Comparison of ENCODE assay signal across 17 cellular contexts in the genomic region with DNA sequence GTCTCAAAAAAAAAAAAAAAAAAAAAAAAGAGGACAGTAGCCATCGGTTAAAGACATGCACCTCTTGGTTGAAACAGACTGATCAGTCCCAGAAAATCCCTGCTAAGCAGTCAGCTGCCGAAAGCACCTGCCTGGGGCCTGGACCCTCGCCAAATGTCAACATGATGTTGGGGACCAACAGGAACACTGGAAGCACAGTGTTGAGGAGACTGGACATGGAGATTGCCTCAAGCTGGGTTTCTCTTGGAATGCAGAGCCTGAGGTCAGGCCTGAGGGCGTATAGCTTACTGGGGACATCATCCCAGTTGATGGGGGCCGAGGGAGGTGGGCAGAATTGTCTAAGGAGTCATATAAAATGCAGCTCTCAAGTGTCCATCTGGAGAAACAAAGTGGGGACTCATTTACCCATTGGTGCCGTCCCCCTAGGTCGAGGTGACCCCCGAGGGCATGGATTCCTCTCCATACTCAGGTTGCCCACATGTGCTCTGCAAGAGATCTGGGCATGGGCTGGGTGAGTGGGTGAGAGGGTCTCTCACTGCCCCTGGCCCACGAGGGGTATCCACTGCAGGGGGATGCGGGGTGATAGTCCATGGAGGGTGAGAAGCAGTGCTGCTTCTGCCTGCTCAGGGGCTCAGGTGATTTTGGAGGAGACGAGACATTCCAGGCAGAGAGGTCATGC.
DNase-seq lines count a peak whose midpoint lies in the region; ATAC-seq and TF ChIP-seq lines count a peak whose summit lies in the region.
"Had no signal": no experiment of that assay in that cellular context is flagged by ENCODE, and none has a peak within 500 bp of the region (broad histone marks: within the 10 kb centered on the region; RNA-seq: fewer than 3 reads in every experiment).

No MANE protein-coding gene starts in this region.

- H3K36me3 ChIP-seq in IMR-90 (ENCODE audit: control insufficient read depth, insufficient read depth, low read length) (no peaks in the 10 kb centered on the region), neuronal stem cell (replicated peaks in 1 of 2; ENCODE audit: control insufficient read depth in 2 of 2, insufficient read depth in 2 of 2, low read length in 2 of 2) (no peaks in the 10 kb centered on the region), spleen (no peaks in the 10 kb centered on the region), MM.1S (replicated peaks; ENCODE audit: insufficient read depth, low read length) (no peaks in the 10 kb centered on the region)
- H3K36me3 ChIP-seq: BE2C, HAP-1 had no signal

- H3K79me2 ChIP-seq in H9 (ENCODE audit: insufficient read depth, low read length) (no peaks in the 10 kb centered on the region), MM.1S (ENCODE audit: low read length) (no peaks in the 10 kb centered on the region)

- no peaks in the 10 kb centered on the region for H4K20me1 ChIP-seq in H9 (ENCODE audit: control insufficient read depth, insufficient read depth, insufficient read length)
- H4K20me1 ChIP-seq in IMR-90 (ENCODE audit: insufficient read depth, low read length), result no peaks in the 10 kb centered on the region
- no peaks in the 10 kb centered on the region for H4K20me1 ChIP-seq in MM.1S (ENCODE audit: insufficient read depth, low read length)

- no peak for TF ChIP-seq RAD21 in IMR-90 (IDR thresholded peaks at IDR 0.05; ENCODE audit: low read length)

- no peak overlapping the region; a peak in 1 of 7 replicates for H3K27ac Mint-ChIP-seq in H9
- H3K27ac Mint-ChIP-seq: CD4-positive, alpha-beta memory T cell; HFFc6 had no signal

- H3K9me3 Mint-ChIP-seq in H9, result peaks cover 2 to 5% of the 10 kb centered on the region in 2 experiments; a peak in 4 of 5 replicates
- H3K9me3 Mint-ChIP-seq: CD4-positive, alpha-beta memory T cell had no signal

- WGBS in H9 (ENCODE audit: extremely low coverage, insufficient read length, low lambda C conversion rate), result no CpG with 5 or more reads among the region's 11 CpGs
- 50% methylated on average over 2 of the region's 11 CpGs; no CpG with 5 or more reads in 1 of the 2 experiments for WGBS in IMR-90 (ENCODE audit: extremely low coverage in 2 of 2, insufficient read length in 1 of 2), 2 experiments
- no CpG with 5 or more reads among the region's 11 CpGs for WGBS in neuronal stem cell (ENCODE audit: extremely low coverage in 2 of 2, insufficient read length in 2 of 2, insufficient replicate concordance in 1 of 2), 2 donors
- WGBS in spleen, 5 donors, result 76 to 90% (median 84%) methylated on average over 9 to 11 of the region's 11 CpGs

- no peak overlapping the region for H3T11ph ChIP-seq in H9 (ENCODE audit: low read length)

- no peaks in the 10 kb centered on the region for H3K9me2 ChIP-seq in MM.1S (replicated peaks; ENCODE audit: insufficient read depth, low read length)

- H3K14ac ChIP-seq in H9 (ENCODE audit: insufficient read depth, low read length) (peak overlapping the region; percentile 29; the same call in 1 of the 2 replicates), IMR-90 (replicated peaks; ENCODE audit: low read depth, low read length) (no peak overlapping the region), neuronal stem cell (ENCODE audit: low read length) (peak overlapping the region; percentile 72)

- no peak overlapping the region for H3K4me3 Mint-ChIP-seq in H9
- H3K4me3 Mint-ChIP-seq: CD4-positive, alpha-beta memory T cell; HFFc6 had no signal

- no peaks in the 10 kb centered on the region for H3K9me3 ChIP-seq in H9 (ENCODE audit: control insufficient read depth, low read depth, low read length)
- H3K9me3 ChIP-seq in IMR-90 (ENCODE audit: control insufficient read depth, insufficient read depth, low read length), result peaks cover 14% of the 10 kb centered on the region
- peaks cover 0 to 2% of the 10 kb centered on the region in 2 donors for H3K9me3 ChIP-seq in neuronal stem cell (replicated peaks in 1 of 2; ENCODE audit: control insufficient read depth in 2 of 2, insufficient read depth in 1 of 2, low read depth in 1 of 2, low read length in 2 of 2)
- no peaks in the 10 kb centered on the region for H3K9me3 ChIP-seq in spleen
- no peaks in the 10 kb centered on the region for H3K9me3 ChIP-seq in MM.1S (replicated peaks; ENCODE audit: insufficient read depth, low read length)
- H3K9me3 ChIP-seq: A549, BE2C, HAP-1 had no signal

- TF ChIP-seq POLR2A in IMR-90 (IDR thresholded peaks at IDR 0.05; ENCODE audit: low read depth, low read length) (no peak), spleen (IDR thresholded peaks at IDR 0.05) (no peak)

- in situ Hi-C loops in IMR-90 (cut with MboI; ENCODE audit: low sequenced_read_pairs), result no loop called here

- H3K4me1 ChIP-seq in H9 (ENCODE audit: insufficient read depth, low read length) (no peaks in the 10 kb centered on the region), IMR-90 (ENCODE audit: control insufficient read depth, insufficient read depth, low read length) (no peaks in the 10 kb centered on the region), neuronal stem cell (ENCODE audit: control insufficient read depth in 2 of 2, insufficient read depth in 1 of 2, low read depth in 1 of 2, low read length in 2 of 2) (no peaks in the 10 kb centered on the region), spleen (no peaks in the 10 kb centered on the region), MM.1S (ENCODE audit: low read length) (no peaks in the 10 kb centered on the region)
- H3K4me1 ChIP-seq: A549, HAP-1 had no signal

- no peak overlapping the region for H3K4ac ChIP-seq in H9 (ENCODE audit: low read depth, low read length)
- no peak overlapping the region for H3K4ac ChIP-seq in IMR-90 (ENCODE audit: low read depth, low read length)
- no peak overlapping the region for H3K4ac ChIP-seq in neuronal stem cell (ENCODE audit: low read length)

- H3K23ac ChIP-seq in H9 (ENCODE audit: insufficient read length, low read depth, low read length), result no peak overlapping the region
- no peak overlapping the region for H3K23ac ChIP-seq in IMR-90 (ENCODE audit: low read depth, low read length)
- H3K23ac ChIP-seq in neuronal stem cell (ENCODE audit: low read depth, low read length, poor library complexity), result peak overlapping the region; percentile 76

- BruUV-seq in IMR-90 (replicated peaks; lab: Mats Ljungman, UMichigan), result no TSS peak

- no peak overlapping the region for H4K8ac ChIP-seq in H9 (replicated peaks; ENCODE audit: insufficient read length, low read depth, low read length)
- H4K8ac ChIP-seq in IMR-90 (ENCODE audit: low read depth in 2 of 2, low read length in 2 of 2), result no peak overlapping the region
- no peak overlapping the region for H4K8ac ChIP-seq in neuronal stem cell (ENCODE audit: low read depth, low read length)

- peaks cover 0 to 4% of the 10 kb centered on the region in 2 experiments; a peak in 1 of 4 replicates for H3K4me1 Mint-ChIP-seq in H9
- H3K4me1 Mint-ChIP-seq: CD4-positive, alpha-beta memory T cell had no signal

- H3K56ac ChIP-seq in H9 (ENCODE audit: insufficient read length, low read depth, low read length), result no peak overlapping the region
- no peak overlapping the region for H3K56ac ChIP-seq in IMR-90 (ENCODE audit: extremely low read depth, insufficient read depth, low read length)

- H3K36me3 Mint-ChIP-seq in H9 (ENCODE audit: insufficient read depth in 1 of 3, low read depth in 3 of 3), result peaks cover 0 to 3% (median 2%) of the 10 kb centered on the region in 3 experiments; a peak in 4 of 7 replicates
- H3K36me3 Mint-ChIP-seq: CD4-positive, alpha-beta memory T cell had no signal

- H2BK20ac ChIP-seq in H9 (ENCODE audit: low read depth, low read length, poor library complexity, severe bottlenecking) (no peak overlapping the region), IMR-90 (ENCODE audit: low read depth, low read length) (no peak overlapping the region)

- H3K23me2 ChIP-seq in H9 (ENCODE audit: insufficient read length, low read depth, low read length, poor library complexity, severe bottlenecking), result no peaks in the 10 kb centered on the region

- H3K27ac ChIP-seq in H9 (ENCODE audit: insufficient read length, low read depth, low read length) (no peak overlapping the region), IMR-90 (ENCODE audit: insufficient read depth, low read length) (no peak overlapping the region), neuronal stem cell (replicated peaks; ENCODE audit: low read length) (no peak overlapping the region), spleen (no peak overlapping the region), MM.1S (ENCODE audit: low read length) (no peak overlapping the region)
- H3K27ac ChIP-seq: A549, C4-2B had no signal

- H2AFZ ChIP-seq in H9 (ENCODE audit: low read length), result no peak overlapping the region
- H2AFZ ChIP-seq in IMR-90 (replicated peaks; ENCODE audit: low read length, poor library complexity), result peak overlapping the region; percentile 11
- no peak overlapping the region for H2AFZ ChIP-seq in neuronal stem cell (ENCODE audit: low read length)
- H2AFZ ChIP-seq in MM.1S (ENCODE audit: low read length), result no peak overlapping the region

- H2BK5ac ChIP-seq in H9 (ENCODE audit: insufficient read length, low read length) (no peak overlapping the region), IMR-90 (ENCODE audit: low read depth, low read length, poor library complexity, severe bottlenecking) (no peak overlapping the region), neuronal stem cell (ENCODE audit: low read length) (no peak overlapping the region)

- H4K91ac ChIP-seq in H9 (ENCODE audit: insufficient read length, low read depth, low read length), result no peak overlapping the region
- H4K91ac ChIP-seq in IMR-90 (ENCODE audit: insufficient read depth, low read depth, low read length), result no peak overlapping the region
- H4K91ac ChIP-seq in neuronal stem cell (ENCODE audit: low read depth, low read length, poor library complexity), result no peak overlapping the region

- H3K4me2 ChIP-seq in H9 (ENCODE audit: insufficient read depth, insufficient read length, low read length) (no peak overlapping the region), IMR-90 (ENCODE audit: low read depth, low read length) (no peak overlapping the region), neuronal stem cell (ENCODE audit: insufficient read depth, low read length, poor library complexity, severe bottlenecking) (no peak overlapping the region), MM.1S (ENCODE audit: low read depth, low read length) (no peak overlapping the region)
- H3K4me2 ChIP-seq: A549 had no signal

- CTCF ChIA-PET in IMR-90 (lab: Yijun Ruan, JAX), result no interaction called here

- no peak overlapping the region for H2AK5ac ChIP-seq in H9 (ENCODE audit: insufficient read length, low read length)
- H2AK5ac ChIP-seq in IMR-90 (ENCODE audit: low read depth, low read length), result no peak overlapping the region
- peak overlapping the region; percentile 11 for H2AK5ac ChIP-seq in neuronal stem cell (ENCODE audit: low read depth, low read length)

- ATAC-seq in IMR-90 (ENCODE audit: low read depth) (no peak), HG02970 (IDR thresholded peaks at IDR 0.05; ENCODE audit: low FRiP score, unreplicated experiment) (no peak)

- H3K27me3 Mint-ChIP-seq in H9 (ENCODE audit: low read depth), result peaks cover 3% of the 10 kb centered on the region; the same call in 1 of the 2 replicates

- no peak overlapping the region for H3K4me3 ChIP-seq in IMR-90 (ENCODE audit: insufficient read depth, low read depth, low read length)
- H3K4me3 ChIP-seq in neuronal stem cell (ENCODE audit: low read length in 2 of 2), result no peak overlapping the region
- H3K4me3 ChIP-seq in spleen, result no peak overlapping the region
- H3K4me3 ChIP-seq in MM.1S (ENCODE audit: low read length), result no peak overlapping the region
- H3K4me3 ChIP-seq: A549, HAP-1 had no signal

- dilution Hi-C loops in IMR-90 (cut with HindIII; ENCODE audit: low sequenced_read_pairs, unreplicated experiment), result no loop called here

- no peak overlapping the region for H2AK9ac ChIP-seq in IMR-90 (replicated peaks; ENCODE audit: low read depth, low read length, poor library complexity)

- H4K5ac ChIP-seq in H9 (ENCODE audit: insufficient read length, low read depth, low read length), result no peak overlapping the region
- no peak overlapping the region for H4K5ac ChIP-seq in IMR-90 (ENCODE audit: low read depth, low read length)

- H3K79me1 ChIP-seq in H9 (ENCODE audit: insufficient read depth, low read depth, low read length, poor library complexity, severe bottlenecking) (no peaks in the 10 kb centered on the region), IMR-90 (ENCODE audit: low read depth in 1 of 2, low read length in 2 of 2) (no peaks in the 10 kb centered on the region), neuronal stem cell (ENCODE audit: low read depth, low read length) (no peaks in the 10 kb centered on the region)

- no peak overlapping the region for H2BK120ac ChIP-seq in H9 (ENCODE audit: low read depth, low read length, poor library complexity, severe bottlenecking)
- no peak overlapping the region for H2BK120ac ChIP-seq in IMR-90 (ENCODE audit: low read depth, low read length)
- H2BK120ac ChIP-seq in neuronal stem cell (ENCODE audit: low read depth, low read length), result no peak overlapping the region

- H3K27me3 ChIP-seq in H9 (ENCODE audit: insufficient read depth, low read length) (no peaks in the 10 kb centered on the region), IMR-90 (ENCODE audit: control insufficient read depth, insufficient read depth, low read length) (no peaks in the 10 kb centered on the region), neuronal stem cell (ENCODE audit: control insufficient read depth in 3 of 3, insufficient read depth in 3 of 3, low read depth in 1 of 3, low read length in 3 of 3) (peaks cover 0 to 13% (median 0%) of the 10 kb centered on the region in 3 experiments), spleen (replicated peaks in 1 of 7) (peaks cover 0 to 12% (median 0%) of the 10 kb centered on the region in 7 donors), MM.1S (replicated peaks; ENCODE audit: insufficient read depth, low read length) (peaks cover 97% of the 10 kb centered on the region)
- H3K27me3 ChIP-seq: BE2C had no signal

- H3K18ac ChIP-seq in H9 (ENCODE audit: insufficient read length, low read depth, low read length) (peak overlapping the region; percentile 51), IMR-90 (ENCODE audit: low read depth, low read length) (no peak overlapping the region), neuronal stem cell (ENCODE audit: low read length) (no peak overlapping the region)

- no peaks in the 10 kb centered on the region for H3F3A ChIP-seq in MM.1S (ENCODE audit: insufficient read depth, low read length)

- POLR2A ChIA-PET in IMR-90 (lab: Charles Lee; ENCODE audit: unreplicated experiment), result no interaction called here

- H3K9me1 ChIP-seq in IMR-90 (ENCODE audit: insufficient read depth, low read length), result no peaks in the 10 kb centered on the region

- H2BK15ac ChIP-seq in H9 (ENCODE audit: low read depth, low read length) (no peak overlapping the region), IMR-90 (ENCODE audit: low read depth, low read length) (no peak overlapping the region), neuronal stem cell (ENCODE audit: low read length) (peak overlapping the region; percentile 84)

- no peak overlapping the region for H3K9ac ChIP-seq in H9 (ENCODE audit: extremely low read depth, insufficient read length, low read length)
- no peak overlapping the region for H3K9ac ChIP-seq in IMR-90 (ENCODE audit: low read depth, low read length)
- no peak overlapping the region for H3K9ac ChIP-seq in neuronal stem cell (ENCODE audit: low read depth, low read length, poor library complexity)
- H3K9ac ChIP-seq in MM.1S (ENCODE audit: low read length), result no peak overlapping the region

- no peak for TF ChIP-seq CTCF in H9 (conservative IDR thresholded peaks at IDR 0.05)
- no peak for TF ChIP-seq CTCF in IMR-90 (conservative IDR thresholded peaks at IDR 0.05; ENCODE audit: low read depth, low read length)
- TF ChIP-seq CTCF in spleen (IDR thresholded peaks at IDR 0.05 in 8 of 11, conservative IDR thresholded peaks at IDR 0.05 in 3 of 11), result no peak
- TF ChIP-seq CTCF in MM.1S (IDR thresholded peaks at IDR 0.05; ENCODE audit: low read length), result no peak

- intact Hi-C loops in IMR-90 (cut with micrococcal nuclease) (no loop called here), spleen (cut with DNase I; ENCODE audit: low total_unique reads) (no loop called here)

- DNase-seq in H9, result no peak
- DNase-seq in IMR-90, result no peak
- DNase-seq in neuronal stem cell (ENCODE audit: low spot score), result no peak
- DNase-seq in spleen, result peak; percentile 20
- DNase-seq in MM.1S, result no peak
- DNase-seq: BE2C; CD4-positive, alpha-beta memory T cell; COR-L47; DMS153; DMS79 treated with DMSO at 0.1 percent for 48 hours; GF-D8; GOT3; HFFc6 had no signal

- H2BK12ac ChIP-seq in H9 (ENCODE audit: insufficient read length, low read depth, low read length) (no peak overlapping the region), neuronal stem cell (ENCODE audit: low read length) (no peak overlapping the region)
